10 cellular contexts compared by ENCODE assay signal in the genomic region with DNA sequence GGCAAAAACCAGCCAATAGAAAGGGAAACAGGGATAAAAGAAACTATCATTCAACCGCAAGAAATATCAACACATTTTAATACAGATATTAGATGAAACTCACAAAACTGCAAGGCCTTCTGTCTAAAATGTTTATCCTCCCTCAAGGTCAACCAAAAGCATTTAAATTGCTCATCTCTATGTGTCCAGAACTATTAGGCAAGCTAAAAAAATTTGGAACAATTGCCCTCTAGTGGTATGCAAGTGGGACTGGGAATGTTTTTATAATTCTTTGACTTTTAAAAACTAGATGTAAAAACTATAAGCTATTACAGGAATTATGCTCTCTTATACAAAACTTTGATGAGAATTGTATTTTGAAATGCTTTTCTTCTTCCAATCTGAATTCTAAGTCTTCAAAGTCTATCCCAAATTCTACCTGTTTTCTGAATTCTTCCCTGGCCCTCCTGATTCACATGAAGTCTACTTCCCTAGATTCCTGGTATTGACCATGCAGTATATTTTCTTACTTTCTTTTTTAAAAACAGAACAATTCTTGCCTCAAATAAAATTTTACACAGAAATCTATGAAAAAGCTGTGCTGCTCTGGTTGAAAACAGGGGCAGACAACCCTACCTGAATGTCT. TPM values are rescaled to one million over a fixed set of nuclear protein-coding genes. Genes with fewer than 3 reads are reported as not detected.
A peak's percentile ranks its signal among the peaks of the same experiment; 100 is the strongest.
DNase-seq lines count a peak whose midpoint lies in the region; ATAC-seq, FAIRE-seq and TF ChIP-seq lines count a peak whose summit lies in the region.
"Had no signal": no experiment of that assay in that cellular context is flagged by ENCODE, and none has a peak within 500 bp of the region (broad histone marks: within the 10 kb centered on the region; RNA-seq: fewer than 3 reads in every experiment).

No MANE protein-coding gene starts in this region.

- H3K9me3 ChIP-seq in GM23248 (ENCODE audit: low read depth), result no peaks in the 10 kb centered on the region
- H3K9me3 ChIP-seq in WERI-Rb-1 (ENCODE audit: severe bottlenecking), result no peaks in the 10 kb centered on the region
- H3K9me3 ChIP-seq in keratinocyte (ENCODE audit: control insufficient read depth, low read depth, low read length), result no peaks in the 10 kb centered on the region
- no peaks in the 10 kb centered on the region for H3K9me3 ChIP-seq in suprapubic skin

- H3K4me2 ChIP-seq in GM23248 (ENCODE audit: unreplicated experiment) (no peak overlapping the region), keratinocyte (ENCODE audit: control insufficient read depth, extremely low read depth, insufficient read depth, low read depth, low read length) (no peak overlapping the region)

- H2AFZ ChIP-seq in GM23248, result no peak overlapping the region
- no peak overlapping the region for H2AFZ ChIP-seq in keratinocyte (ENCODE audit: control insufficient read depth, low read length)

- TF ChIP-seq EP300 in suprapubic skin (IDR thresholded peaks at IDR 0.05), result no peak

- H3K27me3 ChIP-seq in GM23248 (replicated peaks; ENCODE audit: insufficient read depth), result no peaks in the 10 kb centered on the region
- no peaks in the 10 kb centered on the region for H3K27me3 ChIP-seq in WERI-Rb-1 (ENCODE audit: insufficient read depth, low read depth, severe bottlenecking)
- H3K27me3 ChIP-seq in keratinocyte (ENCODE audit: control insufficient read depth, extremely low read depth, insufficient read depth, low read length), result no peaks in the 10 kb centered on the region
- no peaks in the 10 kb centered on the region for H3K27me3 ChIP-seq in suprapubic skin

- H3K9ac ChIP-seq in GM23248, result no peak overlapping the region
- H3K9ac ChIP-seq in keratinocyte (ENCODE audit: control insufficient read depth, extremely low read depth, insufficient read depth, low read length), result no peak overlapping the region

- DNase-seq in AG10803 (ENCODE audit: low read depth), result peak; percentile 78
- peak; percentile 79 for DNase-seq in GM23248
- no peak for DNase-seq in WERI-Rb-1
- no peak for DNase-seq in keratinocyte (ENCODE audit: low read depth, low spot score)
- no peak for DNase-seq in activated CD4-positive, CD25-positive, alpha-beta regulatory T cell treated with anti-CD3 and anti-CD28 coated beads, Interleukin-2, amount 50 U/mL, for 72 hours
- no peak for DNase-seq in suprapubic skin (ENCODE audit: low spot score in 2 of 2)
- DNase-seq: natural killer cell had no signal

- peaks cover 83% of the 10 kb centered on the region for H3K36me3 ChIP-seq in GM23248 (ENCODE audit: low read depth)
- peaks cover 81% of the 10 kb centered on the region for H3K36me3 ChIP-seq in WERI-Rb-1
- peaks cover 23% of the 10 kb centered on the region in 2 experiments for H3K36me3 ChIP-seq in keratinocyte (ENCODE audit: control insufficient read depth in 2 of 2, extremely low read depth in 1 of 2, insufficient read depth in 2 of 2, low read length in 2 of 2)
- H3K36me3 ChIP-seq in suprapubic skin, result peaks cover 81% of the 10 kb centered on the region

- TF ChIP-seq CTCF in AG10803 (conservative IDR thresholded peaks at IDR 0.05; ENCODE audit: low read length) (peak; percentile 85), WERI-Rb-1 (IDR thresholded peaks at IDR 0.05; ENCODE audit: low read depth, low read length) (0 out of 2 replicates have a peak, but pooled peaks have one; percentile 7), keratinocyte (optimal IDR thresholded peaks at IDR 0.05 in 1 of 3, IDR thresholded peaks at IDR 0.05 in 1 of 3, conservative IDR thresholded peaks at IDR 0.05 in 1 of 3; ENCODE audit: extremely low read depth in 1 of 3, insufficient read depth in 2 of 3, low read length in 3 of 3) (peak in 2 of 3 experiments; percentile 29 to 52), suprapubic skin (IDR thresholded peaks at IDR 0.05) (peak in 1 of 2 donors; percentile 47)

- WGBS in GM23248 (ENCODE audit: low coverage in 1 of 2, low lambda C conversion rate in 2 of 2, missing lambda C conversion rate in 2 of 2), 2 experiments, result 93 to 100% methylated on average over 1 of the region's 1 CpG
- WGBS in suprapubic skin, result 94% methylated on average over 1 of the region's 1 CpG

- H3K79me2 ChIP-seq in GM23248 (ENCODE audit: insufficient read depth) (peaks cover 52% of the 10 kb centered on the region), keratinocyte (ENCODE audit: control insufficient read depth, insufficient read depth, low read length) (peaks cover 18% of the 10 kb centered on the region)

- no peak for FAIRE-seq in keratinocyte (lab: Jason Lieb, UNC)

- H3K27ac ChIP-seq in GM23248, result no peak overlapping the region
- no peak overlapping the region for H3K27ac ChIP-seq in WERI-Rb-1
- H3K27ac ChIP-seq in keratinocyte (ENCODE audit: control insufficient read depth, insufficient read depth, low read length), result no peak overlapping the region
- no peak overlapping the region for H3K27ac ChIP-seq in suprapubic skin

- ATAC-seq in GM21447 (IDR thresholded peaks at IDR 0.05; ENCODE audit: unreplicated experiment) (no peak), HG03520 (IDR thresholded peaks at IDR 0.05; ENCODE audit: unreplicated experiment) (no peak)
- ATAC-seq: natural killer cell had no signal

- H4K20me1 ChIP-seq in GM23248 (ENCODE audit: insufficient read depth) (no peaks in the 10 kb centered on the region), keratinocyte (ENCODE audit: control insufficient read depth, extremely low read depth, insufficient read depth, low read length) (no peaks in the 10 kb centered on the region)

- H3K9me2 ChIP-seq in GM23248 (ENCODE audit: insufficient read depth), result no peaks in the 10 kb centered on the region

- TF ChIP-seq POLR2A in suprapubic skin (IDR thresholded peaks at IDR 0.05), result no peak

- H3K4me3 ChIP-seq in AG10803 (ENCODE audit: low read length), result no peak overlapping the region
- H3K4me3 ChIP-seq in GM23248, result no peak overlapping the region
- H3K4me3 ChIP-seq in WERI-Rb-1 (ENCODE audit: low read depth, low read length), result no peak overlapping the region
- no peak overlapping the region for H3K4me3 ChIP-seq in keratinocyte (ENCODE audit: control insufficient read depth in 2 of 3, extremely low read depth in 1 of 3, insufficient read depth in 2 of 3, low read depth in 1 of 3, low read length in 3 of 3)
- H3K4me3 ChIP-seq in suprapubic skin, result no peak overlapping the region

- peaks cover 34% of the 10 kb centered on the region for H3F3A ChIP-seq in GM23248 (ENCODE audit: insufficient read depth)

- H3K9me1 ChIP-seq in keratinocyte (ENCODE audit: control insufficient read depth, extremely low read depth, insufficient read depth, low read length), result no peaks in the 10 kb centered on the region

- peaks cover 7% of the 10 kb centered on the region for H3K4me1 ChIP-seq in GM23248 (ENCODE audit: insufficient read depth)
- peaks cover 5% of the 10 kb centered on the region for H3K4me1 ChIP-seq in keratinocyte (ENCODE audit: control insufficient read depth, extremely low read depth, insufficient read depth, low read length)
- H3K4me1 ChIP-seq in suprapubic skin, result peaks cover 16% of the 10 kb centered on the region

- dilution Hi-C loops in keratinocyte (cut with MboI; ENCODE audit: extremely low pct_ligation_motif_present, low sequenced_read_pairs), result no loop called here

- in situ Hi-C loops in GM23248 (cut with MboI), result no loop called here

RNA-seq across cellular contexts. Expression of a gene that starts 4.9 kb away (rescaled TPM):
- total RNA-seq in GM23248 (2014; rRNA removed; shearing (Covaris generic)), result 26.7 and 30.4 TPM in 2 replicates
- polyA plus RNA-seq in GM23248 (2016; fragmentation: Nextera tagmentation; extraction: Ambion mirVana) (70.3 and 76.6 TPM in 2 replicates), keratinocyte (29.8 to 56.3 TPM (median 35.3 TPM) in 3 replicates)
- polyA plus RNA-seq in keratinocyte (2011; ENCODE audit: low read depth), result 80.3 TPM
- polyA plus RNA-seq in keratinocyte (2011; cell fraction: cytosol; rRNA removed), result 29.5 and 40.1 TPM in 2 replicates
- polyA plus RNA-seq in keratinocyte (2011; cell fraction: nucleus; rRNA removed), result 17.1 and 30.3 TPM in 2 replicates
- 51.5 and 57.5 TPM in 2 replicates for polyA plus RNA-seq in keratinocyte (2012; ENCODE audit: low replicate concordance)
- 1.2 to 10.9 TPM (median 7.0 TPM) in 3 replicates for polyA minus RNA-seq in keratinocyte
- polyA minus RNA-seq in keratinocyte (2011; cell fraction: cytosol; rRNA and poly(A)+ RNA removed), result 15.0 TPM
- 4.5 and 6.8 TPM in 2 replicates for polyA minus RNA-seq in keratinocyte (2011; cell fraction: nucleus; rRNA and poly(A)+ RNA removed)
- total RNA-seq in suprapubic skin, result 10 to 100 TPM; 30.5 to 60.7 (median 35.1) TPM

RNA-seq across cellular contexts. Expression of a gene that starts 5.1 kb away (rescaled TPM):
- 0.43 and 1.4 TPM in 2 replicates for total RNA-seq in GM23248 (2014; rRNA removed; shearing (Covaris generic))
- polyA plus RNA-seq in GM23248 (2016; fragmentation: Nextera tagmentation; extraction: Ambion mirVana), result 0.45 and 0.71 TPM in 2 replicates
- 0.48 to 1.2 TPM (median 1.1 TPM) in 3 replicates for polyA plus RNA-seq in keratinocyte
- 0.17 TPM for polyA plus RNA-seq in keratinocyte (2011; ENCODE audit: low read depth)
- 0.90 and 1.0 TPM in 2 replicates for polyA plus RNA-seq in keratinocyte (2011; cell fraction: cytosol; rRNA removed)
- polyA plus RNA-seq in keratinocyte (2011; cell fraction: nucleus; rRNA removed), result 1.5 and 1.8 TPM in 2 replicates
- 0.69 and 0.77 TPM in 2 replicates for polyA plus RNA-seq in keratinocyte (2012; ENCODE audit: low replicate concordance)
- 0.73 to 1.6 TPM (median 1.1 TPM) in 3 replicates for polyA minus RNA-seq in keratinocyte
- 3.3 TPM for polyA minus RNA-seq in keratinocyte (2011; cell fraction: cytosol; rRNA and poly(A)+ RNA removed)
- 1.4 and 1.9 TPM in 2 replicates for polyA minus RNA-seq in keratinocyte (2011; cell fraction: nucleus; rRNA and poly(A)+ RNA removed)
- total RNA-seq in suprapubic skin, result 1 to 10 TPM in 3 of 4 donors, under 1 TPM in 1; 0.49 to 2.8 (median 1.3) TPM

RNA-seq across cellular contexts. Expression of a gene that starts 56.6 kb away (rescaled TPM):
- not detected in 2 replicates for total RNA-seq in GM23248 (2014; rRNA removed; shearing (Covaris generic))
- polyA plus RNA-seq in GM23248 (2016; fragmentation: Nextera tagmentation; extraction: Ambion mirVana) (not detected in 2 replicates), keratinocyte (not detected in 3 replicates)
- not detected for polyA plus RNA-seq in keratinocyte (2011; ENCODE audit: low read depth)
- polyA plus RNA-seq in keratinocyte (2011; cell fraction: cytosol; rRNA removed), result not detected in 2 replicates
- polyA plus RNA-seq in keratinocyte (2011; cell fraction: nucleus; rRNA removed), result not detected in 2 replicates
- not detected in 2 replicates for polyA plus RNA-seq in keratinocyte (2012; ENCODE audit: low replicate concordance)
- not detected in 3 replicates for polyA minus RNA-seq in keratinocyte
- not detected for polyA minus RNA-seq in keratinocyte (2011; cell fraction: cytosol; rRNA and poly(A)+ RNA removed)
- polyA minus RNA-seq in keratinocyte (2011; cell fraction: nucleus; rRNA and poly(A)+ RNA removed), result not detected in 2 replicates
- not detected for total RNA-seq in suprapubic skin
- total RNA-seq: activated CD8-positive, alpha-beta memory T cell treated with anti-CD3 and anti-CD28 coated beads for 36 hours; natural killer cell had no signal

Comparison
In these comparisons a context has a peak if more than half of its experiments do, and no peak if none do; other contexts are left out.
1. DNase-seq: peak in AG10803 (single experiment) and GM23248 (single experiment); none in WERI-Rb-1 (single experiment), keratinocyte (single experiment), activated CD4-positive, CD25-positive, alpha-beta regulatory T cell treated with anti-CD3 and anti-CD28 coated beads, Interleukin-2, amount 50 U/mL, for 72 hours (single experiment) and suprapubic skin (0 of 2).